Comparison of ENCODE assay signal across 8 cellular contexts in genomic region chr1:211352985-211353515, GRCh38. TPM values are rescaled to one million over a fixed set of nuclear protein-coding genes. Genes with fewer than 3 reads are reported as not detected.
DNase-seq lines count a peak whose midpoint lies in the region; ATAC-seq and TF ChIP-seq lines count a peak whose summit lies in the region.

No MANE protein-coding gene starts in this region.

- H4K20me1 ChIP-seq in DOHH2 (ENCODE audit: control insufficient read depth, insufficient read depth, low read depth, low read length), result peaks cover 7% of the 10 kb centered on the region; the same call in 1 of the 2 replicates

- H3F3A ChIP-seq in DOHH2 (ENCODE audit: control insufficient read depth, insufficient read depth), result no peaks in the 10 kb centered on the region

- H3K79me2 ChIP-seq in DOHH2 (ENCODE audit: control insufficient read depth, low read length), result peaks cover 57% of the 10 kb centered on the region

- H3K9me3 ChIP-seq in DOHH2 (ENCODE audit: control insufficient read depth, insufficient read depth, low read length) (0 out of 2 replicates have a peak, but pooled peaks cover 4% of the 10 kb centered on the region), WERI-Rb-1 (ENCODE audit: severe bottlenecking) (no peaks in the 10 kb centered on the region)

- no peak for ATAC-seq in omental fat pad (ENCODE audit: low FRiP score)

- H3K9me2 ChIP-seq in DOHH2 (replicated peaks; ENCODE audit: control insufficient read depth, low read length), result no peaks in the 10 kb centered on the region

- peaks cover 17% of the 10 kb centered on the region for H3K4me1 ChIP-seq in DOHH2 (ENCODE audit: control insufficient read depth, low read length)

- peak overlapping the region; percentile 27 for H3K4me2 ChIP-seq in DOHH2 (ENCODE audit: low read length)

- H3K36me3 ChIP-seq in DOHH2 (ENCODE audit: control insufficient read depth, low read length) (peaks cover 48% of the 10 kb centered on the region), WERI-Rb-1 (peaks cover 43% of the 10 kb centered on the region)

- H3K27me3 ChIP-seq in DOHH2 (ENCODE audit: control insufficient read depth, low read length) (no peaks in the 10 kb centered on the region), HL-60 (ENCODE audit: insufficient read depth, poor library complexity, severe bottlenecking) (no peaks in the 10 kb centered on the region), WERI-Rb-1 (ENCODE audit: insufficient read depth, low read depth, severe bottlenecking) (no peaks in the 10 kb centered on the region)

- TF ChIP-seq CTCF in DOHH2 (IDR thresholded peaks at IDR 0.05; ENCODE audit: low read depth, low read length, poor library complexity, severe bottlenecking) (peak; percentile 95), GM20000 (IDR thresholded peaks at IDR 0.05; ENCODE audit: extremely low read depth, missing control alignments) (peak; percentile 64), HL-60 (IDR thresholded peaks at IDR 0.05; ENCODE audit: insufficient read depth, low read length) (peak; percentile 79), WERI-Rb-1 (IDR thresholded peaks at IDR 0.05; ENCODE audit: low read depth, low read length) (peak; percentile 92), omental fat pad (IDR thresholded peaks at IDR 0.05) (no peak)

- DNase-seq in GM20000 (ENCODE audit: low spot score), result peak; percentile 62
- peak; percentile 12 to 53 for DNase-seq in HL-60 (ENCODE audit: low read depth in 1 of 2, low spot score in 1 of 2)
- peak; percentile 82 for DNase-seq in WERI-Rb-1
- peak; percentile 13 for DNase-seq in cerebellar cortex (ENCODE audit: low spot score)
- DNase-seq in omental fat pad (ENCODE audit: low spot score), result peak; percentile 36
- DNase-seq in NCI-H446 (lab: John Stamatoyannopoulos, UW), result no peak
- DNase-seq in NCI-H187 (lab: John Stamatoyannopoulos, UW), result no peak

- H3K27ac ChIP-seq in DOHH2 (ENCODE audit: low read depth, low read length), result no peak overlapping the region
- H3K27ac ChIP-seq in HL-60 (replicated peaks), result no peak overlapping the region
- no peak overlapping the region for H3K27ac ChIP-seq in WERI-Rb-1

- H3K4me3 ChIP-seq in DOHH2 (ENCODE audit: low read length) (peak overlapping the region; percentile 5; the same call in 1 of the 2 replicates), HL-60 (replicated peaks; ENCODE audit: insufficient read depth, low read length) (no peak overlapping the region), WERI-Rb-1 (ENCODE audit: low read depth, low read length) (no peak overlapping the region)

RNA-seq across cellular contexts. Expression of gene TRAF5, which starts 26.4 kb away (rescaled TPM):
- 10 to 100 TPM; 14.8 to 24.5 (median 18.7) TPM for total RNA-seq in omental fat pad

Comparison
In these comparisons a context has a peak if more than half of its experiments do, and no peak if none do; other contexts are left out.
1. CTCF ChIP-seq: peak in DOHH2 (single experiment), GM20000 (single experiment), HL-60 (single experiment) and WERI-Rb-1 (single experiment); none in omental fat pad (0 of 3).
2. DNase-seq: peak in GM20000 (single experiment), HL-60 (2 of 2), WERI-Rb-1 (single experiment), cerebellar cortex (single experiment) and omental fat pad (single experiment); none in NCI-H446 (0 of 2) and NCI-H187 (0 of 2).